ENCODE assay signal across 25 cellular contexts in genomic region chr9:120539951-120540350, GRCh38.
"Had no signal": no experiment of that assay in that cellular context is flagged by ENCODE, and none has a peak within 500 bp of the region (broad histone marks: within the 10 kb centered on the region; RNA-seq: fewer than 3 reads in every experiment).

No MANE protein-coding gene starts in this region.

- H3K4me2 ChIP-seq: hepatocyte had no signal

- H2AFZ ChIP-seq: hepatocyte had no signal

- H3K4me3 Mint-ChIP-seq: mesothelial cell of epicardium; naive thymus-derived CD4-positive, alpha-beta T cell; natural killer cell treated with Interleukin-12 subunit alpha and Interleukin-12 subunit beta and Interleukin-15 and Interleukin-18, amount 100 ng/mL, for 72 hours; stimulated activated effector memory CD8-positive, alpha-beta T cell treated with anti-CD3 and anti-CD28 coated beads, Interleukin-12 subunit alpha, Interleukin-12 subunit beta, amount 100 ng/mL, for 72 hours; stimulated activated naive CD8-positive, alpha-beta T cell treated with anti-CD3 and anti-CD28 coated beads, Interleukin-15, Interleukin-2, amounts not matched to agents 100 ng/mL and 50 ng/mL, for 24 hours had no signal

- DNase-seq: heart right ventricle; islet precursor cell; left ventricle myocardium inferior; mesendoderm; naive thymus-derived CD4-positive, alpha-beta T cell; pancreas; posterior cingulate gyrus; right cardiac atrium; stimulated activated CD4-positive, alpha-beta T cell treated with anti-CD3 and anti-CD28 coated beads, Interleukin-12 subunit alpha, Interleukin-12 subunit beta, amount 100 ng/mL, for 4 hours; stimulated activated CD4-positive, alpha-beta T cell treated with anti-CD3 and anti-CD28 coated beads, Interleukin-4, amount 100 ng/mL, for 24 hours; stimulated activated naive CD4-positive, alpha-beta T cell; tibial artery; upper lobe of left lung had no signal

- H3K4me3 ChIP-seq: heart right ventricle, hepatocyte, left ventricle myocardium inferior, lung, pancreas, prostate gland, skin epidermis, suprapubic skin, thoracic aorta, tibial artery, upper lobe of left lung, vagina had no signal

- H3K4me1 Mint-ChIP-seq: mesothelial cell of epicardium had no signal

- H3K79me2 ChIP-seq: hepatocyte had no signal

- H3K27me3 ChIP-seq: heart right ventricle, hepatocyte, pancreas, suprapubic skin, tibial artery, upper lobe of left lung, vagina had no signal

- H3K4me1 ChIP-seq: pancreas, prostate gland, upper lobe of left lung, vagina had no signal

- H3K27ac Mint-ChIP-seq: mesothelial cell of epicardium; natural killer cell treated with Interleukin-12 subunit alpha and Interleukin-12 subunit beta and Interleukin-15 and Interleukin-18, amount 100 ng/mL, for 72 hours; stimulated activated naive CD8-positive, alpha-beta T cell treated with anti-CD3 and anti-CD28 coated beads, Interleukin-15, Interleukin-2, amounts not matched to agents 100 ng/mL and 50 ng/mL, for 24 hours had no signal

- H3K9me3 ChIP-seq: heart right ventricle, left ventricle myocardium inferior, pancreas, prostate gland, suprapubic skin, thoracic aorta, tibial artery, upper lobe of left lung, vagina had no signal

- H3K9me3 Mint-ChIP-seq: mesothelial cell of epicardium; natural killer cell treated with Interleukin-12 subunit alpha and Interleukin-12 subunit beta and Interleukin-15 and Interleukin-18, amount 100 ng/mL, for 72 hours; stimulated activated effector memory CD8-positive, alpha-beta T cell treated with anti-CD3 and anti-CD28 coated beads, Interleukin-12 subunit alpha, Interleukin-12 subunit beta, amount 100 ng/mL, for 72 hours; stimulated activated naive CD8-positive, alpha-beta T cell treated with anti-CD3 and anti-CD28 coated beads, Interleukin-15, Interleukin-2, amounts not matched to agents 100 ng/mL and 50 ng/mL, for 24 hours had no signal

- ATAC-seq: heart right ventricle; naive thymus-derived CD4-positive, alpha-beta T cell; natural killer cell treated with Interleukin-12 subunit alpha and Interleukin-12 subunit beta and Interleukin-15 and Interleukin-18, amount 100 ng/mL, for 72 hours; pancreas; sciatic nerve; stimulated activated effector memory CD8-positive, alpha-beta T cell treated with anti-CD3 and anti-CD28 coated beads, Interleukin-12 subunit alpha, Interleukin-12 subunit beta, amount 100 ng/mL, for 72 hours had no signal

- H3K27me3 Mint-ChIP-seq: naive thymus-derived CD4-positive, alpha-beta T cell; natural killer cell treated with Interleukin-12 subunit alpha and Interleukin-12 subunit beta and Interleukin-15 and Interleukin-18, amount 100 ng/mL, for 72 hours; stimulated activated naive CD8-positive, alpha-beta T cell treated with anti-CD3 and anti-CD28 coated beads, Interleukin-15, Interleukin-2, amounts not matched to agents 100 ng/mL and 50 ng/mL, for 24 hours had no signal

- H3K27ac ChIP-seq: heart right ventricle, hepatocyte, left ventricle myocardium inferior, pancreas, prostate gland, suprapubic skin, thoracic aorta, tibial artery, upper lobe of left lung, vagina had no signal
